In genomic region chr10:52875341-52875740, GRCh38 we compare ENCODE assay signal across 25 cellular contexts.
"Had no signal": no experiment of that assay in that cellular context is flagged by ENCODE, and none has a peak within 500 bp of the region (broad histone marks: within the 10 kb centered on the region; RNA-seq: fewer than 3 reads in every experiment).

No MANE protein-coding gene starts in this region.

- H3K4me1 Mint-ChIP-seq: activated CD4-positive, alpha-beta T cell treated with anti-CD3 and anti-CD28 coated beads for 36 hours; activated CD4-positive, alpha-beta T cell treated with anti-CD3 and anti-CD28 coated beads, Interleukin-2, amount 10 ng/mL, durations not matched to agents 24 days and 14 days; activated CD8-positive, alpha-beta memory T cell treated with anti-CD3 and anti-CD28 coated beads, Interleukin-2, amount 10 ng/mL, durations not matched to agents 7 days and 5 days; activated naive CD4-positive, alpha-beta T cell treated with anti-CD3 and anti-CD28 coated beads, Interleukin-2, amount 10 ng/mL, durations not matched to agents 7 days and 5 days; activated naive CD8-positive, alpha-beta T cell treated with anti-CD3 and anti-CD28 coated beads, Interleukin-2, amount 10 ng/mL, durations not matched to agents 7 days and 5 days had no signal

- H3K27ac ChIP-seq: ascending aorta, brain microvascular endothelial cell, esophagus squamous epithelium, gastroesophageal sphincter had no signal

- H3K36me3 ChIP-seq: ascending aorta, brain microvascular endothelial cell, esophagus squamous epithelium, gastroesophageal sphincter had no signal

- H3K4me3 ChIP-seq: ascending aorta, esophagus squamous epithelium, gastroesophageal sphincter had no signal

- H3K36me3 Mint-ChIP-seq: activated CD4-positive, alpha-beta memory T cell treated with anti-CD3 and anti-CD28 coated beads for 36 hours; activated CD8-positive, alpha-beta memory T cell treated with anti-CD3 and anti-CD28 coated beads, Interleukin-2, amount 10 ng/mL, durations not matched to agents 7 days and 5 days; activated naive CD4-positive, alpha-beta T cell treated with anti-CD3 and anti-CD28 coated beads, Interleukin-2, amount 10 ng/mL, durations not matched to agents 7 days and 5 days; activated naive CD4-positive, alpha-beta T cell treated with anti-CD3 and anti-CD28 coated beads, Interleukin-2, amount 50 U/mL, for 72 hours; activated naive CD8-positive, alpha-beta T cell treated with anti-CD3 and anti-CD28 coated beads, Interleukin-2, amount 10 ng/mL, durations not matched to agents 7 days and 5 days had no signal

- H3K27ac Mint-ChIP-seq: activated CD4-positive, alpha-beta memory T cell treated with anti-CD3 and anti-CD28 coated beads for 36 hours; activated CD4-positive, alpha-beta T cell treated with anti-CD3 and anti-CD28 coated beads for 36 hours; activated CD4-positive, alpha-beta T cell treated with anti-CD3 and anti-CD28 coated beads, Interleukin-2, amount 10 ng/mL, durations not matched to agents 24 days and 14 days; activated CD8-positive, alpha-beta memory T cell treated with anti-CD3 and anti-CD28 coated beads, Interleukin-2, amount 10 ng/mL, durations not matched to agents 7 days and 5 days; activated CD8-positive, alpha-beta T cell treated with anti-CD3 and anti-CD28 coated beads, Interleukin-2, amount 10 ng/mL, durations not matched to agents 7 days and 5 days; activated naive CD4-positive, alpha-beta T cell treated with anti-CD3 and anti-CD28 coated beads, Interleukin-2, amount 10 ng/mL, durations not matched to agents 7 days and 5 days; activated naive CD4-positive, alpha-beta T cell treated with anti-CD3 and anti-CD28 coated beads, Interleukin-2, amount 50 U/mL, for 72 hours; activated naive CD8-positive, alpha-beta T cell treated with anti-CD3 and anti-CD28 coated beads, Interleukin-2, amount 10 ng/mL, durations not matched to agents 7 days and 5 days; activated T-cell treated with anti-CD3 and anti-CD28 coated beads, Interleukin-2, amount 50 U/mL, for 72 hours; effector memory CD8-positive, alpha-beta T cell had no signal

- H3K27me3 ChIP-seq: ascending aorta, brain microvascular endothelial cell, esophagus squamous epithelium, gastroesophageal sphincter had no signal

- H3K9me3 Mint-ChIP-seq: activated CD4-positive, alpha-beta memory T cell treated with anti-CD3 and anti-CD28 coated beads for 36 hours; activated CD4-positive, alpha-beta T cell treated with anti-CD3 and anti-CD28 coated beads, Interleukin-2, amount 10 ng/mL, durations not matched to agents 24 days and 14 days; activated naive CD4-positive, alpha-beta T cell treated with anti-CD3 and anti-CD28 coated beads, Interleukin-2, amount 10 ng/mL, durations not matched to agents 7 days and 5 days had no signal

- H3K4me3 Mint-ChIP-seq: activated CD4-positive, alpha-beta memory T cell treated with anti-CD3 and anti-CD28 coated beads for 36 hours; activated CD4-positive, alpha-beta T cell treated with anti-CD3 and anti-CD28 coated beads for 36 hours; activated CD4-positive, alpha-beta T cell treated with anti-CD3 and anti-CD28 coated beads, Interleukin-2, amount 10 ng/mL, durations not matched to agents 24 days and 14 days; activated CD8-positive, alpha-beta memory T cell treated with anti-CD3 and anti-CD28 coated beads, Interleukin-2, amount 10 ng/mL, durations not matched to agents 7 days and 5 days; activated CD8-positive, alpha-beta T cell treated with anti-CD3 and anti-CD28 coated beads, Interleukin-2, amount 10 ng/mL, durations not matched to agents 7 days and 5 days; activated naive CD4-positive, alpha-beta T cell treated with anti-CD3 and anti-CD28 coated beads, Interleukin-2, amount 10 ng/mL, durations not matched to agents 7 days and 5 days; activated naive CD8-positive, alpha-beta T cell treated with anti-CD3 and anti-CD28 coated beads, Interleukin-2, amount 10 ng/mL, durations not matched to agents 7 days and 5 days; activated T-cell treated with anti-CD3 and anti-CD28 coated beads, Interleukin-2, amount 50 U/mL, for 72 hours; effector memory CD8-positive, alpha-beta T cell had no signal

- ATAC-seq: activated CD4-positive, alpha-beta T cell treated with anti-CD3 and anti-CD28 coated beads for 36 hours; activated CD8-positive, alpha-beta memory T cell treated with anti-CD3 and anti-CD28 coated beads, Interleukin-2, amount 10 ng/mL, durations not matched to agents 7 days and 5 days; activated CD8-positive, alpha-beta T cell treated with anti-CD3 and anti-CD28 coated beads, Interleukin-2, amount 10 ng/mL, durations not matched to agents 7 days and 5 days; activated naive CD4-positive, alpha-beta T cell treated with anti-CD3 and anti-CD28 coated beads, Interleukin-2, amount 50 U/mL, for 72 hours; activated T-cell treated with anti-CD3 and anti-CD28 coated beads, Interleukin-2, amount 50 U/mL, for 72 hours; effector memory CD8-positive, alpha-beta T cell; gastroesophageal sphincter had no signal

- H3K9me3 ChIP-seq: ascending aorta, esophagus squamous epithelium, gastroesophageal sphincter had no signal

- DNase-seq: activated CD4-positive, alpha-beta memory T cell treated with anti-CD3 and anti-CD28 coated beads for 36 hours; activated CD4-positive, alpha-beta T cell treated with anti-CD3 and anti-CD28 coated beads for 36 hours; activated CD4-positive, alpha-beta T cell treated with anti-CD3 and anti-CD28 coated beads, Interleukin-2, amount 10 ng/mL, durations not matched to agents 24 days and 14 days; activated CD4-positive, CD25-positive, alpha-beta regulatory T cell; activated CD4-positive, CD25-positive, alpha-beta regulatory T cell treated with anti-CD3 and anti-CD28 coated beads, Interleukin-2, amount 50 U/mL, for 72 hours; activated CD8-positive, alpha-beta memory T cell treated with anti-CD3 and anti-CD28 coated beads, Interleukin-2, amount 10 ng/mL, durations not matched to agents 7 days and 5 days; activated CD8-positive, alpha-beta memory T cell treated with anti-CD3 and anti-CD28 coated beads, Interleukin-2, amount 50 U/mL, for 4 hours; activated CD8-positive, alpha-beta T cell treated with anti-CD3 and anti-CD28 coated beads, Interleukin-2, amount 10 ng/mL, durations not matched to agents 7 days and 5 days; activated gamma-delta T cell; activated naive CD4-positive, alpha-beta T cell; activated naive CD4-positive, alpha-beta T cell treated with anti-CD3 and anti-CD28 coated beads, Interleukin-2, amount 10 ng/mL, durations not matched to agents 7 days and 5 days; activated naive CD8-positive, alpha-beta T cell treated with anti-CD3 and anti-CD28 coated beads, Interleukin-2, amount 10 ng/mL, durations not matched to agents 7 days and 5 days; activated T-cell treated with anti-CD3 and anti-CD28 coated beads, Interleukin-2, amount 50 U/mL, for 1 hour; activated T-cell treated with anti-CD3 and anti-CD28 coated beads, Interleukin-2, amount 50 U/mL, for 72 hours; brain microvascular endothelial cell; cortex of kidney; dermis blood vessel endothelial cell; effector CD4-positive, alpha-beta T cell; effector memory CD8-positive, alpha-beta T cell; esophagus squamous epithelium; foreskin melanocyte; T-helper 2 cell had no signal

- H3K4me1 ChIP-seq: ascending aorta, gastroesophageal sphincter had no signal

- H3K27me3 Mint-ChIP-seq: activated CD4-positive, alpha-beta memory T cell treated with anti-CD3 and anti-CD28 coated beads for 36 hours; activated CD4-positive, alpha-beta T cell treated with anti-CD3 and anti-CD28 coated beads for 36 hours; activated CD4-positive, alpha-beta T cell treated with anti-CD3 and anti-CD28 coated beads, Interleukin-2, amount 10 ng/mL, durations not matched to agents 24 days and 14 days; activated CD8-positive, alpha-beta memory T cell treated with anti-CD3 and anti-CD28 coated beads, Interleukin-2, amount 10 ng/mL, durations not matched to agents 7 days and 5 days; activated naive CD4-positive, alpha-beta T cell treated with anti-CD3 and anti-CD28 coated beads, Interleukin-2, amount 10 ng/mL, durations not matched to agents 7 days and 5 days; activated naive CD8-positive, alpha-beta T cell treated with anti-CD3 and anti-CD28 coated beads, Interleukin-2, amount 10 ng/mL, durations not matched to agents 7 days and 5 days; effector memory CD8-positive, alpha-beta T cell had no signal
